ENCODE assay signal across 15 cellular contexts in genomic region chr16:10729104-10729503, GRCh38. TPM values are rescaled to one million over a fixed set of nuclear protein-coding genes. Genes with fewer than 3 reads are reported as not detected.
DNase-seq lines count a peak whose midpoint lies in the region; ATAC-seq and TF ChIP-seq lines count a peak whose summit lies in the region.
"Had no signal": no experiment of that assay in that cellular context is flagged by ENCODE, and none has a peak within 500 bp of the region (broad histone marks: within the 10 kb centered on the region; RNA-seq: fewer than 3 reads in every experiment).

No MANE protein-coding gene starts in this region.

- H3K27ac ChIP-seq in HEK293 (ENCODE audit: extremely low read depth, low read depth, low read length) (no peak overlapping the region), PC-9 (no peak overlapping the region), esophagus muscularis mucosa (replicated peaks in 1 of 4) (no peak overlapping the region)

- intact Hi-C loops in PC-9 (cut with micrococcal nuclease; ENCODE audit: unreplicated experiment) (loop anchor here (1.0 to 2.0 kb wide), 2 partner anchors 150 to 208 kb away; no protein-coding TSS in a partner anchor), esophagus muscularis mucosa (cut with DNase I) (no loop called here)

- BruUV-seq in PC-9 (replicated peaks; lab: Mats Ljungman, UMichigan), result no TSS peak

- POLR2A ChIA-PET in HEK293 (lab: Yijun Ruan, JAX), result no interaction called here
- POLR2A ChIA-PET in PC-9 (lab: Charles Lee; ENCODE audit: unreplicated experiment), result no interaction called here

- no peak for TF ChIP-seq POLR2A in esophagus muscularis mucosa (IDR thresholded peaks at IDR 0.05; ENCODE audit: low read depth)

- no peaks in the 10 kb centered on the region for H3F3A ChIP-seq in PC-9 (ENCODE audit: insufficient read depth, low read depth)

- peaks cover 3% of the 10 kb centered on the region for H3K9me3 Mint-ChIP-seq in stimulated activated effector memory CD8-positive, alpha-beta T cell treated with anti-CD3 and anti-CD28 coated beads, Interleukin-12 subunit alpha, Interleukin-12 subunit beta, amount 100 ng/mL, for 72 hours

- no peak overlapping the region for H2AFZ ChIP-seq in PC-9

- no peak overlapping the region for H3K27ac Mint-ChIP-seq in stimulated activated effector memory CD8-positive, alpha-beta T cell treated with anti-CD3 and anti-CD28 coated beads, Interleukin-12 subunit alpha, Interleukin-12 subunit beta, amount 100 ng/mL, for 72 hours
- H3K27ac Mint-ChIP-seq: CD4-positive, CD25-positive, alpha-beta regulatory T cell had no signal

- ATAC-seq in stimulated activated effector memory CD8-positive, alpha-beta T cell treated with anti-CD3 and anti-CD28 coated beads, Interleukin-12 subunit alpha, Interleukin-12 subunit beta, amount 100 ng/mL, for 72 hours, result peak; percentile 45
- ATAC-seq in esophagus mucosa (no peak), GM19328 (IDR thresholded peaks at IDR 0.05; ENCODE audit: unreplicated experiment) (no peak)
- ATAC-seq: Right ventricle myocardium inferior had no signal

- TF ChIP-seq EP300 in esophagus muscularis mucosa (IDR thresholded peaks at IDR 0.05), result no peak

- H3K4me1 Mint-ChIP-seq in stimulated activated effector memory CD8-positive, alpha-beta T cell treated with anti-CD3 and anti-CD28 coated beads, Interleukin-12 subunit alpha, Interleukin-12 subunit beta, amount 100 ng/mL, for 72 hours, result no peaks in the 10 kb centered on the region
- H3K4me1 Mint-ChIP-seq: CD4-positive, CD25-positive, alpha-beta regulatory T cell had no signal

- H3K9me3 ChIP-seq in HEK293 (ENCODE audit: control insufficient read depth, insufficient read depth, low read depth, low read length) (no peaks in the 10 kb centered on the region), PC-9 (ENCODE audit: insufficient read depth, low read depth) (no peaks in the 10 kb centered on the region), esophagus muscularis mucosa (peaks cover 0 to 6% (median 0%) of the 10 kb centered on the region in 4 donors)

- DNase-seq in PC-9, result no peak
- DNase-seq in esophagus muscularis mucosa (ENCODE audit: extremely low spot score), result peak; percentile 89
- no peak for DNase-seq in stimulated activated effector memory CD8-positive, alpha-beta T cell treated with anti-CD3 and anti-CD28 coated beads, Interleukin-12 subunit alpha, Interleukin-12 subunit beta, amount 100 ng/mL, for 72 hours (ENCODE audit: low spot score in 2 of 2)
- no peak for DNase-seq in CD1c-positive myeloid dendritic cell (ENCODE audit: extremely low spot score)
- DNase-seq: Caco-2; CD4-positive, CD25-positive, alpha-beta regulatory T cell; NCI-H1048; NCI-H1436 treated with DMSO at 0.1 percent for 48 hours; NCI-H748 treated with DMSO at 0.1 percent for 48 hours had no signal

- 0 out of 2 replicates have a peak overlapping the region, but pooled peaks have one; percentile 63 for H3K4me2 ChIP-seq in PC-9

- H4K20me1 ChIP-seq in PC-9 (ENCODE audit: insufficient read depth), result no peaks in the 10 kb centered on the region

- H3K36me3 Mint-ChIP-seq in stimulated activated effector memory CD8-positive, alpha-beta T cell treated with anti-CD3 and anti-CD28 coated beads, Interleukin-12 subunit alpha, Interleukin-12 subunit beta, amount 100 ng/mL, for 72 hours, result no peaks in the 10 kb centered on the region
- H3K36me3 Mint-ChIP-seq: CD4-positive, CD25-positive, alpha-beta regulatory T cell had no signal

- TF ChIP-seq CTCF in HEK293 (tag by site-specific recombination; IDR thresholded peaks at IDR 0.05) (no peak), PC-9 (conservative IDR thresholded peaks at IDR 0.05) (no peak), esophagus muscularis mucosa (IDR thresholded peaks at IDR 0.05) (no peak)

- H3K9me2 ChIP-seq in PC-9 (ENCODE audit: insufficient read depth), result no peaks in the 10 kb centered on the region

- H3K36me3 ChIP-seq in HEK293 (ENCODE audit: control insufficient read depth in 2 of 2, insufficient read depth in 1 of 2, low read length in 2 of 2), result no peaks in the 10 kb centered on the region
- no peaks in the 10 kb centered on the region for H3K36me3 ChIP-seq in PC-9 (ENCODE audit: low read depth)
- H3K36me3 ChIP-seq in esophagus muscularis mucosa, result no peaks in the 10 kb centered on the region

- H3K4me3 ChIP-seq in HEK293 (ENCODE audit: low read depth, low read length) (no peak overlapping the region), PC-9 (no peak overlapping the region), esophagus muscularis mucosa (no peak overlapping the region)

- H3K27me3 ChIP-seq in PC-9 (ENCODE audit: insufficient read depth, low read depth) (no peaks in the 10 kb centered on the region), esophagus muscularis mucosa (peaks cover 0 to 6% (median 0%) of the 10 kb centered on the region in 4 donors)

- CTCF ChIA-PET in HEK293 (lab: Yijun Ruan, JAX), result interaction anchor here (0.5 to 1.5 kb wide), 2 partner anchors 214 to 608 kb away, joined by 3 to 4 read pairs; no protein-coding TSS in a partner anchor
- CTCF ChIA-PET in PC-9 (lab: Charles Lee), result interaction anchor here (0.6 to 0.9 kb wide), 2 partner anchors 40 to 214 kb away, joined by 3 to 4 read pairs; no protein-coding TSS in a partner anchor

- WGBS in esophagus muscularis mucosa, result 86% methylated on average over 7 of the region's 7 CpGs

- no peak overlapping the region for H3K4me3 Mint-ChIP-seq in stimulated activated effector memory CD8-positive, alpha-beta T cell treated with anti-CD3 and anti-CD28 coated beads, Interleukin-12 subunit alpha, Interleukin-12 subunit beta, amount 100 ng/mL, for 72 hours
- H3K4me3 Mint-ChIP-seq: CD4-positive, CD25-positive, alpha-beta regulatory T cell had no signal

- H3K4me1 ChIP-seq in HEK293 (ENCODE audit: control insufficient read depth, insufficient read depth, low read length) (no peaks in the 10 kb centered on the region), PC-9 (replicated peaks; ENCODE audit: insufficient read depth) (peaks cover 18% of the 10 kb centered on the region), esophagus muscularis mucosa (peaks cover 0 to 5% (median 4%) of the 10 kb centered on the region in 4 donors)
- H3K4me1 ChIP-seq: Caco-2 had no signal

- no peaks in the 10 kb centered on the region for H3K79me2 ChIP-seq in PC-9 (ENCODE audit: low read depth)

TF ChIP-seq in HEK293, 187 proteins besides CTCF, POLR2A, EP300 and RAD21:
- no peak for TF ChIP-seq ZEB2 (tag by site-specific recombination; IDR thresholded peaks at IDR 0.05)
- no peak for TF ChIP-seq ZNF366 (tag by site-specific recombination; conservative IDR thresholded peaks at IDR 0.05)
- 0 out of 2 replicates have a peak, but pooled peaks have one; percentile 13 for TF ChIP-seq ZNF645 (tag by site-specific recombination; IDR thresholded peaks at IDR 0.05)
- TF ChIP-seq ZFHX2 (tag by site-specific recombination; conservative IDR thresholded peaks at IDR 0.05), result peak; percentile 50
- no peak for TF ChIP-seq SCRT1 (tag by site-specific recombination; IDR thresholded peaks at IDR 0.05; ENCODE audit: borderline replicate concordance)
- TF ChIP-seq ZNF792 (tag by site-specific recombination; IDR thresholded peaks at IDR 0.05), result 0 out of 2 replicates have a peak, but pooled peaks have one; percentile 29
- TF ChIP-seq ZBTB1 (tag by site-specific recombination; IDR thresholded peaks at IDR 0.05), result no peak

RNA-seq across cellular contexts. Expression of gene NUBP1, which starts 14.5 kb away (rescaled TPM):
- 21.0 and 28.9 TPM in 2 replicates for total RNA-seq in PC-9 (2021)
- total RNA-seq in esophagus muscularis mucosa, result 10 to 100 TPM; 17.4 to 34.7 (median 28.4) TPM
- 21.5 TPM for total RNA-seq in esophagus mucosa

RNA-seq across cellular contexts. Expression of gene TEKT5, which starts 34.4 kb away (rescaled TPM):
- total RNA-seq in PC-9 (2021) (1.5 TPM in 1 of 2 replicates, not detected in the other), esophagus muscularis mucosa (not detected), esophagus mucosa (not detected)
- total RNA-seq: Caco-2; CD4-positive, CD25-positive, alpha-beta regulatory T cell; MCF 10A; NCI-H460; Right ventricle myocardium inferior had no signal
